Comparison of ENCODE assay signal across 13 cellular contexts in the genomic region with DNA sequence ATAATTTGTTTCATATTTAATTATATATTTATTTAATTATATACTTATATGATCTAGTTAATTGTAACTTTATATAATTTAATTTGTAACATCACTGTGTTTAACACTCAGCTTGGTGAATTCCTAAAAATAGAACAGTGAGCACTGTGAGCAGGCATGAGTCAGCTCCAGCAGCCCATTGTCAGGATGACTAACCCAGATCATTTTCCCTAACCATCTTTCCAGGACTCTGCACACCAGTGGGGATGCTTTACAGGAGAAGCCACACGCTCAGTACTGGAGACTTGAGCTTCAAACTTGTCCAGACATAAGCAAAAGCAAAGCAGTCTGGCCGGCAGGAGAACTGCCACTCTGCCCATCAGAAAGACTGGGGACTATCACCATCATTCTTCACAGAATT.
A peak's percentile ranks its signal among the peaks of the same experiment; 100 is the strongest.
DNase-seq lines count a peak whose midpoint lies in the region; TF ChIP-seq lines count a peak whose summit lies in the region.
"Had no signal": no experiment of that assay in that cellular context is flagged by ENCODE, and none has a peak within 500 bp of the region (broad histone marks: within the 10 kb centered on the region; RNA-seq: fewer than 3 reads in every experiment).

No MANE protein-coding gene starts in this region.

- H3K4me1 ChIP-seq in breast epithelium (no peaks in the 10 kb centered on the region), adipocyte (ENCODE audit: control insufficient read depth, insufficient read depth, low read length) (peaks cover 38% of the 10 kb centered on the region)
- H3K4me1 ChIP-seq: lower lobe of right lung had no signal

- TF ChIP-seq POLR2A in breast epithelium (IDR thresholded peaks at IDR 0.05), result no peak

- H3K9me3 Mint-ChIP-seq in MCF 10A (ENCODE audit: unreplicated experiment), result no peaks in the 10 kb centered on the region

- POLR2A ChIA-PET in MCF 10A (lab: Yijun Ruan, JAX), result interaction anchor here (0.9 kb wide), 1 partner anchor 8 kb away, joined by 3 read pairs; no protein-coding TSS in a partner anchor

- no TSS peak for BruUV-seq in MCF 10A (replicated peaks; lab: Mats Ljungman, UMichigan)

- CTCF ChIA-PET in MCF 10A (lab: Yijun Ruan, JAX), result interaction anchor here (0.5 to 1.5 kb wide), 5 partner anchors 30 to 744 kb away, joined by 3 to 4 read pairs (median 4); no protein-coding TSS in a partner anchor

- no peak overlapping the region for H3K9ac ChIP-seq in adipocyte (ENCODE audit: low read length)

- no peak overlapping the region for H3K27ac ChIP-seq in breast epithelium
- H3K27ac ChIP-seq: lower lobe of right lung had no signal

- no peaks in the 10 kb centered on the region for H3K9me3 ChIP-seq in breast epithelium
- H3K9me3 ChIP-seq in adipocyte (ENCODE audit: control insufficient read depth, low read length), result no peaks in the 10 kb centered on the region
- H3K9me3 ChIP-seq: lower lobe of right lung had no signal

- no peak for TF ChIP-seq CTCF in MCF 10A (IDR thresholded peaks at IDR 0.05; ENCODE audit: unreplicated experiment)
- no peak for TF ChIP-seq CTCF in breast epithelium (IDR thresholded peaks at IDR 0.05)

- no peaks in the 10 kb centered on the region for H3K36me3 ChIP-seq in breast epithelium
- no peaks in the 10 kb centered on the region for H3K36me3 ChIP-seq in adipocyte (ENCODE audit: control insufficient read depth, insufficient read depth, low read length, severe bottlenecking)
- H3K36me3 ChIP-seq: lower lobe of right lung had no signal

- no peaks in the 10 kb centered on the region for H3K36me3 Mint-ChIP-seq in MCF 10A (ENCODE audit: insufficient read depth, unreplicated experiment)
- H3K36me3 Mint-ChIP-seq: stimulated activated effector memory CD8-positive, alpha-beta T cell treated with anti-CD3 and anti-CD28 coated beads, Interleukin-12 subunit alpha, Interleukin-12 subunit beta, amount 100 ng/mL, for 72 hours had no signal

- DNase-seq in MCF 10A (ENCODE audit: unreplicated experiment) (peak; percentile 76), breast epithelium (ENCODE audit: low spot score in 2 of 2) (no peak), adipocyte (ENCODE audit: low read depth) (peak; percentile 76), foreskin melanocyte (peak; percentile 4), stromal cell of bone marrow (ENCODE audit: low read depth) (peak; percentile 88), iPS-NIHi11 (ENCODE audit: low spot score) (no peak), NCI-H2196 (lab: John Stamatoyannopoulos, UW; ENCODE audit: unreplicated experiment) (no peak), activated gamma-delta T cell treated with Interleukin-2 at 50 U/mL for 16 hours (no peak)
- DNase-seq: 8988T; effector memory CD4-positive, alpha-beta T cell; lower lobe of right lung; small intestine had no signal

- intact Hi-C loops in MCF 10A (cut with micrococcal nuclease) (no loop called here), breast epithelium (cut with DNase I; ENCODE audit: low total_unique reads) (no loop called here)

- H3K4me3 ChIP-seq in breast epithelium (no peak overlapping the region), adipocyte (ENCODE audit: low read length) (no peak overlapping the region)
- H3K4me3 ChIP-seq: lower lobe of right lung had no signal

- peaks cover 8% of the 10 kb centered on the region for H3K27me3 Mint-ChIP-seq in MCF 10A (ENCODE audit: insufficient read depth, unreplicated experiment)

- no peak overlapping the region for H3K27ac Mint-ChIP-seq in MCF 10A (ENCODE audit: low read depth, unreplicated experiment)
- H3K27ac Mint-ChIP-seq: stimulated activated effector memory CD8-positive, alpha-beta T cell treated with anti-CD3 and anti-CD28 coated beads, Interleukin-12 subunit alpha, Interleukin-12 subunit beta, amount 100 ng/mL, for 72 hours had no signal

- H3K4me3 Mint-ChIP-seq in MCF 10A (ENCODE audit: unreplicated experiment), result no peak overlapping the region
- H3K4me3 Mint-ChIP-seq: stimulated activated effector memory CD8-positive, alpha-beta T cell treated with anti-CD3 and anti-CD28 coated beads, Interleukin-12 subunit alpha, Interleukin-12 subunit beta, amount 100 ng/mL, for 72 hours had no signal

- H3K27me3 ChIP-seq in breast epithelium (no peaks in the 10 kb centered on the region), adipocyte (replicated peaks; ENCODE audit: control insufficient read depth, insufficient read depth, low read length) (no peaks in the 10 kb centered on the region)

- H3K4me1 Mint-ChIP-seq in MCF 10A (ENCODE audit: insufficient read depth, unreplicated experiment), result peaks cover 12% of the 10 kb centered on the region

Comparison
In these comparisons a context has a peak if more than half of its experiments do, and no peak if none do; other contexts are left out.
1. DNase-seq: peak in MCF 10A (single experiment), adipocyte (single experiment), foreskin melanocyte (single experiment) and stromal cell of bone marrow (single experiment); none in breast epithelium (0 of 2), iPS-NIHi11 (single experiment), NCI-H2196 (single experiment) and activated gamma-delta T cell treated with Interleukin-2 at 50 U/mL for 16 hours (single experiment).